Comparison of ENCODE assay signal across 18 cellular contexts in genomic region chr16:88753600-88753999, GRCh38. TPM values are rescaled to one million over a fixed set of nuclear protein-coding genes. Genes with fewer than 3 reads are reported as not detected.
DNase-seq lines count a peak whose midpoint lies in the region; ATAC-seq and TF ChIP-seq lines count a peak whose summit lies in the region.
"Had no signal": no experiment of that assay in that cellular context is flagged by ENCODE, and none has a peak within 500 bp of the region (broad histone marks: within the 10 kb centered on the region; RNA-seq: fewer than 3 reads in every experiment).

No MANE protein-coding gene starts in this region.

- H3K4me2 ChIP-seq in BLaER1 treated with 17β-estradiol and CSF1 and Interleukin-3, amounts not matched to agents 10 nM and 100 nM: peak overlapping the region in 8 of 11 experiments; percentile 35 to 65 (median 54); a peak in 13 of 22 replicates
- no peak overlapping the region for H3K4me2 ChIP-seq in H9 (ENCODE audit: insufficient read depth, insufficient read length, low read length)

- H3K4ac ChIP-seq in H9 (ENCODE audit: low read depth, low read length): no peak overlapping the region

- H3K23ac ChIP-seq in H9 (ENCODE audit: insufficient read length, low read depth, low read length): no peak overlapping the region

- CTCF ChIA-PET in GM10248 (lab: Yijun Ruan, JAX): interaction anchor here (1.0 to 5.1 kb wide), 4 partner anchors 9 to 16 kb away, joined by 3 to 17 read pairs (median 13); no protein-coding TSS in a partner anchor

- H2BK20ac ChIP-seq in H9 (ENCODE audit: low read depth, low read length, poor library complexity, severe bottlenecking): no peak overlapping the region

- no peak overlapping the region for H3K56ac ChIP-seq in H9 (ENCODE audit: insufficient read length, low read depth, low read length)

- H3K4me1 ChIP-seq in BLaER1 treated with 17β-estradiol and CSF1 and Interleukin-3, amounts not matched to agents 10 nM and 100 nM: peaks cover 30 to 84% (median 75%) of the 10 kb centered on the region in 10 experiments
- H3K4me1 ChIP-seq in H9 (ENCODE audit: insufficient read depth, low read length): no peaks in the 10 kb centered on the region
- H3K4me1 ChIP-seq in effector memory CD4-positive, alpha-beta T cell (ENCODE audit: control insufficient read depth, insufficient read depth, low read length, poor library complexity, severe bottlenecking): peaks cover 11% of the 10 kb centered on the region
- H3K4me1 ChIP-seq: ascending aorta had no signal

- H3K27me3 ChIP-seq in BLaER1 treated with 17β-estradiol and CSF1 and Interleukin-3, amounts not matched to agents 10 nM and 100 nM: no peaks in the 10 kb centered on the region
- no peaks in the 10 kb centered on the region for H3K27me3 ChIP-seq in H9 (ENCODE audit: insufficient read depth, low read length)
- H3K27me3 ChIP-seq in effector memory CD4-positive, alpha-beta T cell (replicated peaks; ENCODE audit: control insufficient read depth, insufficient read depth, low read length, poor library complexity, severe bottlenecking): no peaks in the 10 kb centered on the region
- H3K27me3 ChIP-seq: ascending aorta had no signal

- no peak overlapping the region for H2BK5ac ChIP-seq in H9 (ENCODE audit: insufficient read length, low read length)

- peak overlapping the region in 2 of 11 experiments; percentile 17 to 47; a peak in 1 of 22 replicates for H3K27ac ChIP-seq in BLaER1 treated with 17β-estradiol and CSF1 and Interleukin-3, amounts not matched to agents 10 nM and 100 nM
- no peak overlapping the region for H3K27ac ChIP-seq in H9 (ENCODE audit: insufficient read length, low read depth, low read length)
- peak overlapping the region; percentile 42 for H3K27ac ChIP-seq in effector memory CD4-positive, alpha-beta T cell (ENCODE audit: insufficient read depth, low read length, poor library complexity, severe bottlenecking)
- H3K27ac ChIP-seq: ascending aorta had no signal

- no peak overlapping the region for H3K18ac ChIP-seq in H9 (ENCODE audit: insufficient read length, low read depth, low read length)

- H3K4me1 Mint-ChIP-seq in H9: peaks cover 18 to 36% of the 10 kb centered on the region in 2 experiments

- peak overlapping the region in 8 of 11 experiments; percentile 5 to 50 (median 39); a peak in 7 of 22 replicates for H3K9ac ChIP-seq in BLaER1 treated with 17β-estradiol and CSF1 and Interleukin-3, amounts not matched to agents 10 nM and 100 nM
- H3K9ac ChIP-seq in H9 (ENCODE audit: extremely low read depth, insufficient read length, low read length): no peak overlapping the region

- no peaks in the 10 kb centered on the region for H3K23me2 ChIP-seq in H9 (ENCODE audit: insufficient read length, low read depth, low read length, poor library complexity, severe bottlenecking)

- peak overlapping the region in 2 of 3 experiments; percentile 15 to 95; a peak in 2 of 7 replicates for H3K27ac Mint-ChIP-seq in H9
- H3K27ac Mint-ChIP-seq: memory B cell had no signal

- no CpG with 5 or more reads among the region's 11 CpGs for WGBS in H9 (ENCODE audit: extremely low coverage, insufficient read length, low lambda C conversion rate)

- TF ChIP-seq CTCF in H9 (conservative IDR thresholded peaks at IDR 0.05) (no peak), GM10248 (IDR thresholded peaks at IDR 0.05; ENCODE audit: control extremely low read depth, extremely low read depth, low read depth, missing control alignments) (no peak)

- no peaks in the 10 kb centered on the region for H3K79me2 ChIP-seq in H9 (ENCODE audit: insufficient read depth, low read length)

- H3K4me3 Mint-ChIP-seq in H9: no peak overlapping the region; a peak in 1 of 5 replicates
- H3K4me3 Mint-ChIP-seq: memory B cell, natural killer cell had no signal

- intact Hi-C loops in sciatic nerve (cut with DNase I): no loop called here

- H3K27me3 Mint-ChIP-seq in H9 (ENCODE audit: low read depth): no peaks in the 10 kb centered on the region
- H3K27me3 Mint-ChIP-seq: memory B cell had no signal

- no peak overlapping the region for H4K8ac ChIP-seq in H9 (replicated peaks; ENCODE audit: insufficient read length, low read depth, low read length)

- no peak overlapping the region for H3K14ac ChIP-seq in H9 (ENCODE audit: insufficient read depth, low read length)

- no peak overlapping the region for H2BK12ac ChIP-seq in H9 (ENCODE audit: insufficient read length, low read depth, low read length)

- ATAC-seq in sciatic nerve: peak; percentile 8
- ATAC-seq: natural killer cell had no signal

- no peak overlapping the region for H2BK120ac ChIP-seq in H9 (ENCODE audit: low read depth, low read length, poor library complexity, severe bottlenecking)

- H3T11ph ChIP-seq in H9 (ENCODE audit: low read length): no peak overlapping the region

- POLR2A ChIA-PET in GM10248 (lab: Yijun Ruan, JAX): no interaction called here

- H3K79me1 ChIP-seq in H9 (ENCODE audit: insufficient read depth, low read depth, low read length, poor library complexity, severe bottlenecking): no peaks in the 10 kb centered on the region

- H2AK5ac ChIP-seq in H9 (ENCODE audit: insufficient read length, low read length): no peak overlapping the region

- no peak overlapping the region for H4K91ac ChIP-seq in H9 (ENCODE audit: insufficient read length, low read depth, low read length)

- no peak overlapping the region for H2AFZ ChIP-seq in H9 (ENCODE audit: low read length)

- DNase-seq in H9 (no peak), sciatic nerve (ENCODE audit: low spot score) (no peak), epidermal melanocyte (ENCODE audit: insufficient read length, low spot score) (no peak), GM10248 (ENCODE audit: extremely low spot score) (no peak)
- DNase-seq in effector memory CD4-positive, alpha-beta T cell: no peak
- no peak for DNase-seq in activated CD4-positive, CD25-positive, alpha-beta regulatory T cell (lab: John Stamatoyannopoulos, UW)
- DNase-seq: activated naive CD4-positive, alpha-beta T cell treated with anti-CD3 and anti-CD28 coated beads, Interleukin-2, amount 50 U/mL, for 16 hours; natural killer cell; NCI-H1694; NCI-H748 treated with DMSO at 0.1 percent for 48 hours; Right ventricle myocardium superior; stimulated activated CD4-positive, alpha-beta T cell treated with anti-CD3 and anti-CD28 coated beads, Interleukin-1b, Interleukin-23, amount 100 ng/mL, for 48 hours; stimulated activated naive CD4-positive, alpha-beta T cell treated with Interleukin-2 at 50 U/mL for 16 hours; SW 1271; trophoblast cell had no signal

- H3K9me3 ChIP-seq in BLaER1 treated with 17β-estradiol and CSF1 and Interleukin-3, amounts not matched to agents 10 nM and 100 nM (replicated peaks in 1 of 11): 0 out of 22 replicates have a peak, but pooled peaks cover 0 to 1% (median 0%) of the 10 kb centered on the region in 11 experiments
- no peaks in the 10 kb centered on the region for H3K9me3 ChIP-seq in H9 (ENCODE audit: control insufficient read depth, low read depth, low read length)
- no peaks in the 10 kb centered on the region for H3K9me3 ChIP-seq in effector memory CD4-positive, alpha-beta T cell (ENCODE audit: control insufficient read depth, low read length)
- H3K9me3 ChIP-seq: ascending aorta had no signal

- no peaks in the 10 kb centered on the region; a peak in 1 of 5 replicates for H3K9me3 Mint-ChIP-seq in H9
- H3K9me3 Mint-ChIP-seq: memory B cell, natural killer cell had no signal

- peaks cover 4 to 56% (median 14%) of the 10 kb centered on the region in 11 experiments; a peak in 18 of 22 replicates for H3K36me3 ChIP-seq in BLaER1 treated with 17β-estradiol and CSF1 and Interleukin-3, amounts not matched to agents 10 nM and 100 nM
- peaks cover 17% of the 10 kb centered on the region for H3K36me3 ChIP-seq in effector memory CD4-positive, alpha-beta T cell (ENCODE audit: control insufficient read depth, insufficient read depth, low read length)

- no peak overlapping the region for H4K5ac ChIP-seq in H9 (ENCODE audit: insufficient read length, low read depth, low read length)

- H3K4me3 ChIP-seq in BLaER1 treated with 17β-estradiol and CSF1 and Interleukin-3, amounts not matched to agents 10 nM and 100 nM: no peak overlapping the region
- no peak overlapping the region for H3K4me3 ChIP-seq in effector memory CD4-positive, alpha-beta T cell (ENCODE audit: insufficient read depth, low read depth, low read length, poor library complexity, severe bottlenecking)
- H3K4me3 ChIP-seq: ascending aorta had no signal

- H4K20me1 ChIP-seq in BLaER1 treated with 17β-estradiol and CSF1 and Interleukin-3, amounts not matched to agents 10 nM and 100 nM: peaks cover 80 to 97% (median 91%) of the 10 kb centered on the region in 11 experiments
- no peaks in the 10 kb centered on the region for H4K20me1 ChIP-seq in H9 (ENCODE audit: control insufficient read depth, insufficient read depth, insufficient read length)

- H3K36me3 Mint-ChIP-seq in H9 (ENCODE audit: insufficient read depth in 1 of 3, low read depth in 3 of 3): no peaks in the 10 kb centered on the region
- H3K36me3 Mint-ChIP-seq: natural killer cell had no signal

- no peak overlapping the region; the same call in 1 of the 2 replicates for H2BK15ac ChIP-seq in H9 (ENCODE audit: low read depth, low read length)

RNA-seq across cellular contexts. Expression of gene PIEZO1, which starts 31.4 kb away (rescaled TPM):
- total RNA-seq in H9 (2021) (67.8 and 71.1 TPM in 2 replicates), sciatic nerve (111 TPM)

RNA-seq across cellular contexts. Expression of gene CTU2, which starts 47.3 kb away (rescaled TPM):
- total RNA-seq in H9 (2021) (31.5 and 32.8 TPM in 2 replicates), sciatic nerve (20.6 TPM)

RNA-seq across cellular contexts. Expression of gene RNF166, which starts 47.4 kb away (rescaled TPM):
- 22.3 and 26.5 TPM in 2 replicates for total RNA-seq in H9 (2021)
- 28.6 TPM for total RNA-seq in sciatic nerve

RNA-seq across cellular contexts. Expression of gene CDT1, which starts 50.0 kb away (rescaled TPM):
- 74.1 and 79.7 TPM in 2 replicates for total RNA-seq in H9 (2021)
- 0.76 TPM for total RNA-seq in sciatic nerve
- total RNA-seq: ascending aorta had no signal

RNA-seq across cellular contexts. Expression of gene APRT, which starts 58.1 kb away (rescaled TPM):
- total RNA-seq in H9 (2021) (246 and 254 TPM in 2 replicates), sciatic nerve (46.0 TPM)
